In genomic region chr2:47269316-47270232, GRCh38 we compare ENCODE assay signal across 9 cellular contexts.
DNase-seq lines count a peak whose midpoint lies in the region; ATAC-seq and TF ChIP-seq lines count a peak whose summit lies in the region.
"Had no signal": no experiment of that assay in that cellular context is flagged by ENCODE, and none has a peak within 500 bp of the region (broad histone marks: within the 10 kb centered on the region; RNA-seq: fewer than 3 reads in every experiment).

No MANE protein-coding gene starts in this region.

- H3K36me3 Mint-ChIP-seq in MCF 10A (ENCODE audit: insufficient read depth, unreplicated experiment), result peaks cover 7% of the 10 kb centered on the region

- BruUV-seq in MCF 10A (replicated peaks; lab: Mats Ljungman, UMichigan), result TSS peak; percentile 84

- no peaks in the 10 kb centered on the region for H3K36me3 ChIP-seq in thoracic aorta

- DNase-seq in HS-27A (ENCODE audit: low read depth) (peak; percentile 99), MCF 10A (ENCODE audit: unreplicated experiment) (peak; percentile 99), left colon (peak; percentile 65 to 86), thoracic aorta (ENCODE audit: low spot score) (peak; percentile 86), Kasumi-1 (lab: John Stamatoyannopoulos, UW) (no peak), NCI-H1930 (lab: John Stamatoyannopoulos, UW) (no peak)
- no peak for DNase-seq in activated CD4-positive, alpha-beta T cell treated with anti-CD3 and anti-CD28 coated beads for 48 hours

- peak; percentile 16 for ATAC-seq in left colon
- peak; percentile 80 for ATAC-seq in thoracic aorta (ENCODE audit: insufficient number of reproducible peaks, low FRiP score, low read depth)
- ATAC-seq in HG02759 (IDR thresholded peaks at IDR 0.05; ENCODE audit: unreplicated experiment), result no peak

- H3K4me3 ChIP-seq in thoracic aorta, result no peak overlapping the region

- POLR2A ChIA-PET in MCF 10A (lab: Yijun Ruan, JAX), result interaction anchor here (0.6 to 1.3 kb wide), 2 partner anchors 74 to 269 kb away, joined by 3 to 4 read pairs; no protein-coding TSS in a partner anchor

- peak overlapping the region; percentile 71 to 77 for H3K27ac ChIP-seq in thoracic aorta
- H3K27ac ChIP-seq: KMS-11 had no signal

- TF ChIP-seq CTCF in MCF 10A (IDR thresholded peaks at IDR 0.05; ENCODE audit: unreplicated experiment), result no peak
- TF ChIP-seq CTCF in thoracic aorta (IDR thresholded peaks at IDR 0.05), result no peak

- H3K27me3 Mint-ChIP-seq in MCF 10A (ENCODE audit: insufficient read depth, unreplicated experiment), result no peaks in the 10 kb centered on the region

- H3K4me3 Mint-ChIP-seq in MCF 10A (ENCODE audit: unreplicated experiment), result no peak overlapping the region

- peaks cover 19 to 32% of the 10 kb centered on the region in 2 donors for H3K4me1 ChIP-seq in thoracic aorta (ENCODE audit: control insufficient read depth in 1 of 2, low read depth in 2 of 2)

- H3K27ac Mint-ChIP-seq in MCF 10A (ENCODE audit: low read depth, unreplicated experiment), result peak overlapping the region; percentile 5

- no peaks in the 10 kb centered on the region for H3K27me3 ChIP-seq in thoracic aorta (replicated peaks; ENCODE audit: insufficient read depth)

- peaks cover 33% of the 10 kb centered on the region for H3K4me1 Mint-ChIP-seq in MCF 10A (ENCODE audit: insufficient read depth, unreplicated experiment)

- CTCF ChIA-PET in MCF 10A (lab: Yijun Ruan, JAX), result interaction anchor here (0.8 to 2.1 kb wide), 2 partner anchors 96 to 254 kb away, joined by 3 to 5 read pairs; no protein-coding TSS in a partner anchor

- H3K9me3 Mint-ChIP-seq in MCF 10A (ENCODE audit: unreplicated experiment), result no peaks in the 10 kb centered on the region

- intact Hi-C loops in MCF 10A (cut with micrococcal nuclease) (loop anchor here (5.0 kb wide), 1 partner anchor 42 kb away; no protein-coding TSS in a partner anchor), left colon (cut with DNase I, micrococcal nuclease) (no loop called here)

- H3K9me3 ChIP-seq in thoracic aorta, result no peaks in the 10 kb centered on the region

Comparison
In these comparisons a context has a peak if more than half of its experiments do, and no peak if none do; other contexts are left out.
1. DNase-seq: peak in HS-27A (single experiment), MCF 10A (single experiment), left colon (2 of 2) and thoracic aorta (single experiment); none in activated CD4-positive, alpha-beta T cell treated with anti-CD3 and anti-CD28 coated beads for 48 hours (single experiment), Kasumi-1 (0 of 2) and NCI-H1930 (0 of 2).